In genomic region chr14:55191101-55191880, GRCh38 we compare ENCODE assay signal across 8 cellular contexts. TPM values are rescaled to one million over a fixed set of nuclear protein-coding genes. Genes with fewer than 3 reads are reported as not detected.
DNase-seq lines count a peak whose midpoint lies in the region; TF ChIP-seq lines count a peak whose summit lies in the region.

Gene DLGAP5 (minus strand): TSS chr14:55191585. CDS start chr14:55189179, 2,406 bp downstream.

- TF ChIP-seq CTCF in HFF-Myc (IDR thresholded peaks at IDR 0.05; ENCODE audit: low read depth, low read length, missing control alignments), result no peak

- H3K27ac ChIP-seq in SJSA1, result peak within 1 kb of the TSS; percentile 77

- H2AFZ ChIP-seq in neuron (ENCODE audit: low read depth, low read length), result peak within 1 kb of the TSS; percentile 37

- peaks cover 21% of the 10 kb centered on the region for H3K36me3 ChIP-seq in SJSA1
- peaks cover 7% of the 10 kb centered on the region for H3K36me3 ChIP-seq in neuron (ENCODE audit: insufficient read depth, low read length)

- H3K4me3 ChIP-seq in HFF-Myc (replicated peaks; ENCODE audit: low read depth, low read length) (peak within 1 kb of the TSS; percentile 52), SJSA1 (peak within 1 kb of the TSS; percentile 64), neuron (ENCODE audit: low read length) (peak within 1 kb of the TSS; percentile 63)

- H3K9me3 ChIP-seq in SJSA1 (replicated peaks) (peaks cover 3% of the 10 kb centered on the region; the same call in 1 of the 2 replicates), neuron (ENCODE audit: low read length) (no peaks in the 10 kb centered on the region)

- H3K4me1 ChIP-seq in SJSA1 (replicated peaks), result peaks cover 20% of the 10 kb centered on the region
- H3K4me1 ChIP-seq in neuron (ENCODE audit: insufficient read depth, low read length), result peaks cover 16% of the 10 kb centered on the region

- no peaks in the 10 kb centered on the region for H3K27me3 ChIP-seq in SJSA1 (replicated peaks)
- H3K27me3 ChIP-seq in neuron (ENCODE audit: insufficient read depth, low read length), result no peaks in the 10 kb centered on the region

- DNase-seq in GM04503 (ENCODE audit: low read depth) (peak; percentile 89), HFF-Myc (ENCODE audit: extremely low read depth, low read depth) (peak; percentile 91), MV-4-11 (lab: John Stamatoyannopoulos, UW) (peak; percentile 97), SJSA1 (ENCODE audit: low read depth in 1 of 2, low spot score in 2 of 2) (peak; percentile 94 to 95), foreskin melanocyte (peak; percentile 96), stromal cell of bone marrow (ENCODE audit: low read depth) (peak; percentile 97)
- peak; percentile 81 for DNase-seq in activated gamma-delta T cell treated with anti-CD3 and anti-CD28 coated beads, Interleukin-2, amount 50 U/mL, for 16 hours (ENCODE audit: low read depth)

RNA-seq across cellular contexts. Expression of gene DLGAP5, which starts in this region (rescaled TPM):
- total RNA-seq in SJSA1 (2014; rRNA removed; shearing (Covaris generic)), result 67.7 and 83.1 TPM in 2 replicates

Comparison
In these comparisons a context has a peak if more than half of its experiments do, and no peak if none do; other contexts are left out.
1. Peak in every context shown above with its lines: DNase-seq, H3K4me3 ChIP-seq and H3K27ac ChIP-seq.